Comparison of ENCODE assay signal across 8 cellular contexts in genomic region chr6:139372326-139373153, GRCh38. TPM values are rescaled to one million over a fixed set of nuclear protein-coding genes. Genes with fewer than 3 reads are reported as not detected.
DNase-seq lines count a peak whose midpoint lies in the region; ATAC-seq, FAIRE-seq and TF ChIP-seq lines count a peak whose summit lies in the region.

No MANE protein-coding gene starts in this region.

- peaks cover 22% of the 10 kb centered on the region for H3K79me2 ChIP-seq in GM12878 (ENCODE audit: control insufficient read depth, insufficient read depth, low read length)

- no peaks in the 10 kb centered on the region for H3K9me3 ChIP-seq in A673 (ENCODE audit: low read depth, low read length, poor library complexity, severe bottlenecking)
- no peaks in the 10 kb centered on the region for H3K9me3 ChIP-seq in GM12878 (replicated peaks; ENCODE audit: control insufficient read depth, insufficient read depth, low read length)
- no peaks in the 10 kb centered on the region for H3K9me3 ChIP-seq in right lobe of liver
- no peaks in the 10 kb centered on the region for H3K9me3 ChIP-seq in transverse colon

- H3K36me3 ChIP-seq in A673 (ENCODE audit: insufficient read depth, low read length, poor library complexity, severe bottlenecking) = peaks cover 44% of the 10 kb centered on the region
- no peaks in the 10 kb centered on the region for H3K36me3 ChIP-seq in GM12878 (ENCODE audit: control insufficient read depth in 2 of 2, insufficient read depth in 2 of 2, low read length in 1 of 2)
- H3K36me3 ChIP-seq in right lobe of liver = peaks cover 0 to 22% (median 0%) of the 10 kb centered on the region in 4 donors
- peaks cover 0 to 10% (median 7%) of the 10 kb centered on the region in 4 donors for H3K36me3 ChIP-seq in transverse colon

- TF ChIP-seq EP300 in GM12878 (IDR thresholded peaks at IDR 0.05; ENCODE audit: borderline replicate concordance in 1 of 2, control insufficient read depth in 1 of 2, low read depth in 2 of 2, low read length in 2 of 2) = no peak
- no peak for TF ChIP-seq EP300 in transverse colon (IDR thresholded peaks at IDR 0.05; ENCODE audit: low read depth)

- BruUV-seq in A673 (replicated peaks; lab: Mats Ljungman, UMichigan) (no TSS peak), GM12878 (replicated peaks; lab: Mats Ljungman, UMichigan) (no TSS peak)

- no peak for TF ChIP-seq RAD21 in GM12878 (IDR thresholded peaks at IDR 0.05; ENCODE audit: insufficient read depth, low read depth, low read length)

- peak overlapping the region; percentile 77 for H3K9ac ChIP-seq in GM12878 (ENCODE audit: control insufficient read depth, insufficient read depth, low read length)

- intact Hi-C loops in A673 (cut with micrococcal nuclease; ENCODE audit: unreplicated experiment) = loop anchor here (5.0 to 10.0 kb wide), 2 partner anchors 100 to 1552 kb away; no protein-coding TSS in a partner anchor
- intact Hi-C loops in GM12878 (cut with micrococcal nuclease; ENCODE audit: unreplicated experiment) = loop anchor here (2.0 to 10.0 kb wide), 6 partner anchors 312 to 1170 kb away; no protein-coding TSS in a partner anchor
- intact Hi-C loops in right lobe of liver (cut with DNase I) = loop anchor here (10.0 kb wide), 2 partner anchors 312 to 462 kb away; no protein-coding TSS in a partner anchor
- intact Hi-C loops in transverse colon (cut with DNase I; ENCODE audit: low total_unique reads) = loop anchor here (10.0 kb wide), 4 partner anchors 102 to 482 kb away; no protein-coding TSS in a partner anchor

- POLR2A ChIA-PET in A673 (lab: Charles Lee; ENCODE audit: low non-redundant PET) (interaction anchor here (0.6 to 1.0 kb wide), 5 partner anchors 145 to 1526 kb away, joined by 3 to 5 read pairs (median 4); no protein-coding TSS in a partner anchor), GM12878 (lab: Charles Lee) (no interaction called here)

- no peaks in the 10 kb centered on the region for H3K27me3 ChIP-seq in A673 (replicated peaks; ENCODE audit: insufficient read depth, low read depth, low read length, poor library complexity)
- no peaks in the 10 kb centered on the region for H3K27me3 ChIP-seq in GM12878 (replicated peaks in 1 of 2; ENCODE audit: control insufficient read depth in 2 of 2, insufficient read depth in 2 of 2, low read length in 1 of 2)
- H3K27me3 ChIP-seq in right lobe of liver = no peaks in the 10 kb centered on the region
- no peaks in the 10 kb centered on the region for H3K27me3 ChIP-seq in transverse colon

- CTCF ChIA-PET in A673 (lab: Charles Lee) = interaction anchor here (0.9 kb wide), 1 partner anchor 154 kb away, joined by 4 read pairs; no protein-coding TSS in a partner anchor
- CTCF ChIA-PET in GM12878 (lab: Yijun Ruan, JAX) = interaction anchor here (0.6 to 6.9 kb wide), 27 partner anchors 8 to 1345 kb away, joined by 3 to 100 read pairs (median 4); no protein-coding TSS in a partner anchor

- no peak for FAIRE-seq in GM12878 (lab: Jason Lieb, UNC)

- TF ChIP-seq POLR2A in GM12878 (IDR thresholded peaks at IDR 0.05; ENCODE audit: low read depth, low read length) (no peak), right lobe of liver (IDR thresholded peaks at IDR 0.05) (no peak), transverse colon (IDR thresholded peaks at IDR 0.05) (no peak)

- H3K4me3 ChIP-seq in A673 (ENCODE audit: low read depth, low read length, poor library complexity, severe bottlenecking) (peak overlapping the region; percentile 87), HFF-Myc (replicated peaks; ENCODE audit: low read depth, low read length) (peak overlapping the region; percentile 66), GM12878 (peak overlapping the region; percentile 93), right lobe of liver (peak overlapping the region; percentile 71 to 73 (median 71)), transverse colon (peak overlapping the region; percentile 80 to 87 (median 86))

- peak overlapping the region; percentile 83 for H3K4me2 ChIP-seq in GM12878 (ENCODE audit: control insufficient read depth, insufficient read depth)

- H4K20me1 ChIP-seq in GM12878 (ENCODE audit: control insufficient read depth, insufficient read depth) = no peaks in the 10 kb centered on the region

- H3K4me1 ChIP-seq in A673 (ENCODE audit: insufficient read depth, low read length, poor library complexity, severe bottlenecking) = peaks cover 39% of the 10 kb centered on the region
- H3K4me1 ChIP-seq in GM12878 (ENCODE audit: control insufficient read depth, insufficient read depth, low read length) = 0 out of 2 replicates have a peak, but pooled peaks cover 2% of the 10 kb centered on the region
- H3K4me1 ChIP-seq in right lobe of liver = peaks cover 0 to 27% (median 6%) of the 10 kb centered on the region in 4 donors
- H3K4me1 ChIP-seq in transverse colon = peaks cover 7 to 43% (median 32%) of the 10 kb centered on the region in 4 donors

- H3K27ac ChIP-seq in A673 (ENCODE audit: low read depth, low read length, poor library complexity, severe bottlenecking) = peak overlapping the region; percentile 96
- H3K27ac ChIP-seq in GM12878 (ENCODE audit: control insufficient read depth, insufficient read depth) = peak overlapping the region; percentile 66
- peak overlapping the region; percentile 88 to 97 (median 94) for H3K27ac ChIP-seq in right lobe of liver
- H3K27ac ChIP-seq in transverse colon = peak overlapping the region; percentile 92 to 99 (median 96)

- RAD21 ChIA-PET in GM12878 (lab: Charles Lee; ENCODE audit: unreplicated experiment) = interaction anchor here (0.6 to 7.4 kb wide), 19 partner anchors 7 to 1549 kb away, joined by 3 to 107 read pairs (median 6); no protein-coding TSS in a partner anchor

- H2AFZ ChIP-seq in GM12878 (ENCODE audit: control insufficient read depth, low read depth, low read length) = peak overlapping the region; percentile 87

- DNase-seq in A673 (ENCODE audit: low spot score) (peak; percentile 32), HFF-Myc (ENCODE audit: extremely low read depth, low read depth) (no peak), GM12878 (ENCODE audit: low read depth, low spot score) (no peak), right lobe of liver (no peak), transverse colon (no peak), SK-N-DZ (ENCODE audit: low spot score) (no peak)

- 1% methylated on average over 14 of the region's 14 CpGs for WGBS in GM12878 (ENCODE audit: insufficient coverage, insufficient replicate concordance, low lambda C conversion rate, missing lambda C conversion rate)
- WGBS in right lobe of liver (ENCODE audit: insufficient coverage, low coverage, low lambda C conversion rate, missing lambda C conversion rate) = under 1% methylated on average over 14 of the region's 14 CpGs
- WGBS in transverse colon (ENCODE audit: low coverage in 1 of 2), 2 donors = 0 to 1% methylated on average over 11 to 14 of the region's 14 CpGs

- ATAC-seq in GM12878 (no peak), right lobe of liver (no peak), HG03342 (IDR thresholded peaks at IDR 0.05; ENCODE audit: unreplicated experiment) (no peak), HG03095 (IDR thresholded peaks at IDR 0.05; ENCODE audit: unreplicated experiment) (no peak)

- SMC1A ChIA-PET in GM12878 (lab: Charles Lee; ENCODE audit: uncharacterized antibody, unreplicated experiment) = interaction anchor here (0.6 to 6.3 kb wide), 22 partner anchors 8 to 1546 kb away, joined by 3 to 90 read pairs (median 4); no protein-coding TSS in a partner anchor

- in situ Hi-C loops in GM12878 (cut with MboI) = loop anchor here (5.0 kb wide), 1 partner anchor 555 kb away; no protein-coding TSS in a partner anchor
- in situ Hi-C loops in transverse colon (cut with MboI; ENCODE audit: low pct_ligation_motif_present in 1 of 4, low pct_unique_long_range_greater_than_20kb in 1 of 4, low sequenced_read_pairs in 3 of 4) = loop anchor here in 3 of 4 donors (10.0 to 25.0 kb wide), 6 partner anchors 135 to 560 kb away; no protein-coding TSS in a partner anchor

- no peak for TF ChIP-seq CTCF in A673 (conservative IDR thresholded peaks at IDR 0.05; ENCODE audit: low read depth, low read length)
- TF ChIP-seq CTCF in HFF-Myc (IDR thresholded peaks at IDR 0.05; ENCODE audit: low read depth, low read length, missing control alignments) = no peak
- TF ChIP-seq CTCF in GM12878 (IDR thresholded peaks at IDR 0.05 in 2 of 3, conservative IDR thresholded peaks at IDR 0.05 in 1 of 3; ENCODE audit: control insufficient read depth in 2 of 3, extremely low read depth in 1 of 3, insufficient read depth in 1 of 3, low read depth in 3 of 3, low read length in 3 of 3) = no peak
- TF ChIP-seq CTCF in right lobe of liver (IDR thresholded peaks at IDR 0.05) = no peak
- no peak for TF ChIP-seq CTCF in transverse colon (IDR thresholded peaks at IDR 0.05)

TF ChIP-seq in GM12878, 131 proteins besides CTCF, POLR2A, EP300 and RAD21:
- TF ChIP-seq ZNF622 (IDR thresholded peaks at IDR 0.05) (no peak), SIN3A (IDR thresholded peaks at IDR 0.05; ENCODE audit: low read depth, low read length) (0 out of 2 replicates have a peak, but pooled peaks have one; percentile 1)

RNA-seq across cellular contexts. Expression of gene CITED2, which starts 1.9 kb away (rescaled TPM):
- 365 and 437 TPM in 2 replicates for total RNA-seq in A673 (2021)
- total RNA-seq in GM12878 (2013; cell fraction: nucleolus; rRNA removed) = 14.1 and 15.5 TPM in 2 replicates
- 11.5 and 13.7 TPM in 2 replicates for total RNA-seq in GM12878 (2014; rRNA removed)
- 3.0 and 3.3 TPM in 2 replicates for total RNA-seq in GM12878 (2014; rRNA removed; fragmentation: Illumina TruSeq; extraction: Trizol)
- 18.0 and 20.0 TPM in 2 replicates for total RNA-seq in GM12878 (2021)
- polyA plus RNA-seq in GM12878 (2011; ENCODE audit: low read depth) = 2.8 TPM
- 8.1 and 9.8 TPM in 2 replicates for polyA plus RNA-seq in GM12878 (2011; rRNA removed)
- 4.7 and 7.7 TPM in 2 replicates for polyA plus RNA-seq in GM12878 (2011; cell fraction: cytosol; rRNA removed)
- polyA plus RNA-seq in GM12878 (2011; cell fraction: nucleus; rRNA removed) = 11.2 and 14.7 TPM in 2 replicates
- polyA plus RNA-seq in GM12878 (2012) = 6.4 and 7.1 TPM in 2 replicates
- 8.9 and 9.9 TPM in 2 replicates for polyA plus RNA-seq in GM12878 (2014; fragmentation: Illumina TruSeq; extraction: Trizol)
- polyA plus RNA-seq in GM12878 (2014; fragmentation: Nextera tagmentation; extraction: Ambion mirVana) = under 1 TPM; 0.08 to 0.49 TPM
- 8.5 and 11.2 TPM in 2 replicates for polyA plus RNA-seq in GM12878 (2014; rRNA removed)
- polyA plus RNA-seq in GM12878 (2016; fragmentation: Nextera tagmentation; extraction: Ambion mirVana) = 1 to 10 TPM; 3.1 to 6.0 TPM
- 2.9 and 4.4 TPM in 2 replicates for polyA minus RNA-seq in GM12878 (2011; rRNA and poly(A)+ RNA removed)
- 6.4 and 9.0 TPM in 2 replicates for polyA minus RNA-seq in GM12878 (2011; cell fraction: cytosol; rRNA and poly(A)+ RNA removed)
- polyA minus RNA-seq in GM12878 (2011; cell fraction: nucleus; rRNA and poly(A)+ RNA removed) = 10.4 and 20.6 TPM in 2 replicates
- total RNA-seq in right lobe of liver = 100 to 1,000 TPM in 4 of 6 experiments, 10 to 100 TPM in 2; 76.6 to 373 (median 126) TPM
- total RNA-seq in transverse colon = 100 to 1,000 TPM in 2 of 4 donors, 10 to 100 TPM in 2; 66.6 to 116 (median 102) TPM
- polyA plus RNA-seq in SK-N-DZ (2014; cell fraction: cytosol; rRNA removed) = 23.8 and 28.0 TPM in 2 replicates
- polyA plus RNA-seq in SK-N-DZ (2014; cell fraction: nucleus; rRNA removed) = 11.1 and 19.5 TPM in 2 replicates
